8 cellular contexts compared by ENCODE assay signal in genomic region chr15:95259513-95259912, GRCh38.
DNase-seq lines count a peak whose midpoint lies in the region; ATAC-seq and TF ChIP-seq lines count a peak whose summit lies in the region.

No MANE protein-coding gene starts in this region.

- H3K27ac Mint-ChIP-seq in activated naive CD4-positive, alpha-beta T cell treated with anti-CD3 and anti-CD28 coated beads, Interleukin-2, amount 10 ng/mL, durations not matched to agents 7 days and 5 days: no peak overlapping the region

- POLR2A ChIA-PET in BJ (lab: Charles Lee): interaction anchor here (0.6 kb wide), 1 partner anchor 243 kb away, joined by 3 read pairs; no protein-coding TSS in a partner anchor

- H3K27me3 Mint-ChIP-seq in activated naive CD4-positive, alpha-beta T cell treated with anti-CD3 and anti-CD28 coated beads, Interleukin-2, amount 10 ng/mL, durations not matched to agents 7 days and 5 days: peaks cover 30% of the 10 kb centered on the region

- DNase-seq in BJ (ENCODE audit: low read depth) (no peak), Kasumi-1 (lab: John Stamatoyannopoulos, UW) (peak; percentile 57 to 63), RWPE2 (ENCODE audit: low spot score) (no peak), head of caudate nucleus (peak; percentile 29 to 87 (median 70)), prostate gland (ENCODE audit: low spot score) (peak; percentile 65)
- DNase-seq in activated naive CD4-positive, alpha-beta T cell treated with anti-CD3 and anti-CD28 coated beads, Interleukin-2, amount 10 ng/mL, durations not matched to agents 7 days and 5 days: peak; percentile 72
- DNase-seq in effector memory CD4-positive, alpha-beta T cell: no peak

- H3K4me3 ChIP-seq in BJ (ENCODE audit: low read depth, low read length) (no peak overlapping the region), RWPE2 (ENCODE audit: severe bottlenecking) (no peak overlapping the region), prostate gland (no peak overlapping the region)
- H3K4me3 ChIP-seq in effector memory CD4-positive, alpha-beta T cell (ENCODE audit: insufficient read depth, low read depth, low read length, poor library complexity, severe bottlenecking): no peak overlapping the region

- CTCF ChIA-PET in BJ (lab: Yijun Ruan, JAX): interaction anchor here (0.6 to 4.4 kb wide), 28 partner anchors 10 to 1975 kb away, joined by 3 to 17 read pairs (median 4); no protein-coding TSS in a partner anchor
- CTCF ChIA-PET in activated naive CD4-positive, alpha-beta T cell treated with anti-CD3 and anti-CD28 coated beads, Interleukin-2, amount 10 ng/mL, durations not matched to agents 7 days and 5 days (lab: Charles Lee): interaction anchor here (0.6 to 3.5 kb wide), 15 partner anchors 10 to 1975 kb away, joined by 3 to 17 read pairs (median 4); no protein-coding TSS in a partner anchor

- 3% methylated on average over 6 of the region's 6 CpGs for WGBS in prostate gland

- H3K27me3 ChIP-seq in BJ (ENCODE audit: control insufficient read depth, insufficient read depth, low read length) (no peaks in the 10 kb centered on the region), RWPE2 (ENCODE audit: insufficient read depth, poor library complexity, severe bottlenecking) (no peaks in the 10 kb centered on the region), prostate gland (replicated peaks; ENCODE audit: insufficient read depth) (no peaks in the 10 kb centered on the region)
- no peaks in the 10 kb centered on the region for H3K27me3 ChIP-seq in effector memory CD4-positive, alpha-beta T cell (replicated peaks; ENCODE audit: control insufficient read depth, insufficient read depth, low read length, poor library complexity, severe bottlenecking)

- TF ChIP-seq POLR2A in prostate gland (IDR thresholded peaks at IDR 0.05): no peak

- H3K27ac ChIP-seq in RWPE2 (ENCODE audit: poor library complexity, severe bottlenecking) (no peak overlapping the region), prostate gland (no peak overlapping the region)
- H3K27ac ChIP-seq in effector memory CD4-positive, alpha-beta T cell (ENCODE audit: insufficient read depth, low read length, poor library complexity, severe bottlenecking): no peak overlapping the region

- H3K4me1 ChIP-seq in RWPE2 (ENCODE audit: insufficient read depth, poor library complexity, severe bottlenecking) (peaks cover 23% of the 10 kb centered on the region), prostate gland (replicated peaks) (no peaks in the 10 kb centered on the region)
- no peaks in the 10 kb centered on the region for H3K4me1 ChIP-seq in effector memory CD4-positive, alpha-beta T cell (ENCODE audit: control insufficient read depth, insufficient read depth, low read length, poor library complexity, severe bottlenecking)

- peaks cover 6% of the 10 kb centered on the region for H3K4me1 Mint-ChIP-seq in activated naive CD4-positive, alpha-beta T cell treated with anti-CD3 and anti-CD28 coated beads, Interleukin-2, amount 10 ng/mL, durations not matched to agents 7 days and 5 days

- peak; percentile 77 for TF ChIP-seq CTCF in BJ (IDR thresholded peaks at IDR 0.05; ENCODE audit: insufficient read depth, low read depth, low read length)
- peak; percentile 99 for TF ChIP-seq CTCF in RWPE2 (IDR thresholded peaks at IDR 0.05; ENCODE audit: poor library complexity, severe bottlenecking)
- TF ChIP-seq CTCF in prostate gland (IDR thresholded peaks at IDR 0.05): peak; percentile 54 to 74 (median 73)

- no peaks in the 10 kb centered on the region for H3K9me3 ChIP-seq in RWPE2 (ENCODE audit: severe bottlenecking)
- H3K9me3 ChIP-seq in prostate gland: no peaks in the 10 kb centered on the region
- H3K9me3 ChIP-seq in effector memory CD4-positive, alpha-beta T cell (ENCODE audit: control insufficient read depth, low read length): no peaks in the 10 kb centered on the region

- no peaks in the 10 kb centered on the region for H3K36me3 Mint-ChIP-seq in activated naive CD4-positive, alpha-beta T cell treated with anti-CD3 and anti-CD28 coated beads, Interleukin-2, amount 10 ng/mL, durations not matched to agents 7 days and 5 days

- no peaks in the 10 kb centered on the region for H3K9me3 Mint-ChIP-seq in activated naive CD4-positive, alpha-beta T cell treated with anti-CD3 and anti-CD28 coated beads, Interleukin-2, amount 10 ng/mL, durations not matched to agents 7 days and 5 days

- intact Hi-C loops in head of caudate nucleus (cut with DNase I) (no loop called here), prostate gland (cut with DNase I) (no loop called here)

- H3K36me3 ChIP-seq in BJ (ENCODE audit: control insufficient read depth, insufficient read depth, low read length): no peaks in the 10 kb centered on the region
- no peaks in the 10 kb centered on the region for H3K36me3 ChIP-seq in RWPE2 (ENCODE audit: low read depth)
- no peaks in the 10 kb centered on the region for H3K36me3 ChIP-seq in prostate gland
- H3K36me3 ChIP-seq in effector memory CD4-positive, alpha-beta T cell (ENCODE audit: control insufficient read depth, insufficient read depth, low read length): no peaks in the 10 kb centered on the region

- H3K4me3 Mint-ChIP-seq in activated naive CD4-positive, alpha-beta T cell treated with anti-CD3 and anti-CD28 coated beads, Interleukin-2, amount 10 ng/mL, durations not matched to agents 7 days and 5 days: no peak overlapping the region

- ATAC-seq in GM19351 (IDR thresholded peaks at IDR 0.05; ENCODE audit: unreplicated experiment): peak; percentile 77
- ATAC-seq in RWPE2 (ENCODE audit: low read depth): peak; percentile 75

Comparison
In these comparisons a context has a peak if more than half of its experiments do, and no peak if none do; other contexts are left out.
1. DNase-seq: peak in Kasumi-1 (2 of 2), activated naive CD4-positive, alpha-beta T cell treated with anti-CD3 and anti-CD28 coated beads, Interleukin-2, amount 10 ng/mL, durations not matched to agents 7 days and 5 days (single experiment), head of caudate nucleus (42 of 42) and prostate gland (single experiment); none in BJ (single experiment), RWPE2 (single experiment) and effector memory CD4-positive, alpha-beta T cell (0 of 3).
2. Peak in every context shown above with its lines, with median percentiles within 50 percentile points of each other: CTCF ChIP-seq.